Comparison of ENCODE assay signal across 16 cellular contexts in the genomic region with DNA sequence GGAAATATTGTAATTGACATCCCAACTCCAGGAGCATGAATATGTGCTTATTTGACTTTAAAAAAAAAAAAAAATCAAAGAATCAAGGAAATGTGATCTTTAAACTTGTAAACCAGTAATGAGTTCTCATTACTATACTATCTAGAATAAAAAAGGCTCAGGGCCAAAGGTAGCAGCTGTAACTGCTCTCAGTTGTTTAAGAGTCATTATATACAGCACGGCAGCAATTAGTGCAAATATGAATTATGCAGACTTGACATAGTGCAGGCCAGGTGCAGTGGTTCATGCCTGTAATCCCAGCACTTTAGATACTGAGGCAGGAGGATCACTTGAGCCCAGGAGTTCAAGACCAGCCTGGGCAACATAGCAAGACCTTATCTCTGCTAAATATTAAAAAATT.
DNase-seq lines count a peak whose midpoint lies in the region; ATAC-seq and TF ChIP-seq lines count a peak whose summit lies in the region.
"Had no signal": no experiment of that assay in that cellular context is flagged by ENCODE, and none has a peak within 500 bp of the region (broad histone marks: within the 10 kb centered on the region; RNA-seq: fewer than 3 reads in every experiment).

No MANE protein-coding gene starts in this region.

- H3K4me1 Mint-ChIP-seq in osteocyte (ENCODE audit: unreplicated experiment): peaks cover 9% of the 10 kb centered on the region

- TF ChIP-seq CTCF in GM13976 (IDR thresholded peaks at IDR 0.05; ENCODE audit: borderline replicate concordance, control extremely low read depth, extremely low read depth, insufficient read depth, missing control alignments): no peak
- TF ChIP-seq CTCF in osteocyte (IDR thresholded peaks at IDR 0.05): no peak

- intact Hi-C loops in left colon (cut with DNase I, micrococcal nuclease): no loop called here

- no peak overlapping the region for H3K27ac Mint-ChIP-seq in osteocyte (ENCODE audit: unreplicated experiment)
- H3K27ac Mint-ChIP-seq: CD14-positive monocyte had no signal

- peak; percentile 87 for ATAC-seq in left colon

- no peaks in the 10 kb centered on the region for H3K27me3 Mint-ChIP-seq in osteocyte (ENCODE audit: unreplicated experiment)

- no peaks in the 10 kb centered on the region for H3K36me3 Mint-ChIP-seq in osteocyte (ENCODE audit: unreplicated experiment)
- H3K36me3 Mint-ChIP-seq: CD14-positive monocyte had no signal

- in situ Hi-C loops in GM13976 (cut with MboI; ENCODE audit: low sequenced_read_pairs, unreplicated experiment): no loop called here

- H3K9me3 Mint-ChIP-seq in osteocyte (ENCODE audit: unreplicated experiment): no peaks in the 10 kb centered on the region

- peak; percentile 7 for DNase-seq in DMS 273 treated with DMSO at 0.1 percent for 48 hours (lab: John Stamatoyannopoulos, UW)
- peak; percentile 84 for DNase-seq in NCI-H146 (lab: John Stamatoyannopoulos, UW)
- peak; percentile 22 for DNase-seq in NCI-H748 treated with DMSO at 0.1 percent for 48 hours (lab: John Stamatoyannopoulos, UW)
- no peak for DNase-seq in left colon
- DNase-seq in GM13976 (ENCODE audit: low spot score): no peak
- no peak for DNase-seq in osteocyte (ENCODE audit: extremely low spot score, unreplicated experiment)
- DNase-seq in HK-2 (ENCODE audit: unreplicated experiment): no peak
- DNase-seq: ACHN; AML-193; DMS53; MG63; NCI-H1092; NK-92 treated with Interleukin-12 subunit alpha and Interleukin-12 subunit beta, amount 100 ng/mL, for 24 hours; SJCRH30; T-helper 2 cell had no signal

- no peak overlapping the region for H3K4me3 Mint-ChIP-seq in osteocyte (ENCODE audit: unreplicated experiment)
- H3K4me3 Mint-ChIP-seq: CD14-positive monocyte had no signal

Comparison
In these comparisons a context has a peak if more than half of its experiments do, and no peak if none do; other contexts are left out.
1. DNase-seq: peak in DMS 273 treated with DMSO at 0.1 percent for 48 hours (single experiment), NCI-H146 (single experiment) and NCI-H748 treated with DMSO at 0.1 percent for 48 hours (single experiment); none in left colon (0 of 2), GM13976 (single experiment), osteocyte (single experiment) and HK-2 (single experiment).